8 cellular contexts compared by ENCODE assay signal in genomic region chr9:104747245-104747564, GRCh38. TPM values are rescaled to one million over a fixed set of nuclear protein-coding genes. Genes with fewer than 3 reads are reported as not detected.
DNase-seq lines count a peak whose midpoint lies in the region; ATAC-seq and TF ChIP-seq lines count a peak whose summit lies in the region.

No MANE protein-coding gene starts in this region.

- peaks cover 5 to 14% of the 10 kb centered on the region in 2 donors for H3K4me1 ChIP-seq in muscle layer of duodenum (ENCODE audit: control insufficient read depth in 1 of 2, insufficient read depth in 2 of 2, low read length in 2 of 2)

- DNase-seq in BJ (ENCODE audit: low read depth) (no peak), HPDE6-E6E7 (ENCODE audit: extremely low spot score) (peak; percentile 7), choroid plexus epithelial cell (ENCODE audit: low read depth) (no peak), hepatic stellate cell (ENCODE audit: low spot score) (no peak), GM13976 (ENCODE audit: low spot score) (no peak), DMS79 treated with DMSO at 0.1 percent for 48 hours (lab: John Stamatoyannopoulos, UW) (no peak)

- POLR2A ChIA-PET in BJ (lab: Charles Lee) = interaction anchor here (0.7 kb wide), 1 partner anchor 253 kb away, joined by 3 read pairs; no protein-coding TSS in a partner anchor

- H3K36me3 ChIP-seq in BJ (ENCODE audit: control insufficient read depth, insufficient read depth, low read length) (no peaks in the 10 kb centered on the region), muscle layer of duodenum (ENCODE audit: control insufficient read depth in 1 of 2, insufficient read depth in 2 of 2, low read length in 2 of 2) (peaks cover 5 to 7% of the 10 kb centered on the region in 2 donors)

- H3K9me3 ChIP-seq in muscle layer of duodenum (ENCODE audit: control insufficient read depth in 1 of 2, low read length in 2 of 2) = no peaks in the 10 kb centered on the region

- ATAC-seq in HG03565 (IDR thresholded peaks at IDR 0.05; ENCODE audit: unreplicated experiment) = no peak

- H3K4me3 ChIP-seq in BJ (ENCODE audit: low read depth, low read length) (peak overlapping the region; percentile 92), choroid plexus epithelial cell (ENCODE audit: low read depth, low read length) (peak overlapping the region; percentile 85), muscle layer of duodenum (ENCODE audit: low read depth in 1 of 2, low read length in 2 of 2) (peak overlapping the region; percentile 86 to 96)

- peak overlapping the region; percentile 87 for H3K27ac ChIP-seq in muscle layer of duodenum (ENCODE audit: low read length)

- in situ Hi-C loops in GM13976 (cut with MboI; ENCODE audit: low sequenced_read_pairs, unreplicated experiment) = loop anchor here (25.0 kb wide), 1 partner anchor 560 kb away; no protein-coding TSS in a partner anchor

- no peaks in the 10 kb centered on the region for H3K27me3 ChIP-seq in BJ (ENCODE audit: control insufficient read depth, insufficient read depth, low read length)
- no peaks in the 10 kb centered on the region for H3K27me3 ChIP-seq in muscle layer of duodenum (ENCODE audit: low read depth, low read length)

- TF ChIP-seq CTCF in BJ (IDR thresholded peaks at IDR 0.05; ENCODE audit: insufficient read depth, low read depth, low read length) = no peak
- no peak for TF ChIP-seq CTCF in choroid plexus epithelial cell (conservative IDR thresholded peaks at IDR 0.05; ENCODE audit: low read depth, low read length)
- no peak for TF ChIP-seq CTCF in GM13976 (IDR thresholded peaks at IDR 0.05; ENCODE audit: borderline replicate concordance, control extremely low read depth, extremely low read depth, insufficient read depth, missing control alignments)

- CTCF ChIA-PET in BJ (lab: Yijun Ruan, JAX) = interaction anchor here (1.0 kb wide), 1 partner anchor 669 kb away, joined by 3 read pairs; no protein-coding TSS in a partner anchor

RNA-seq across cellular contexts. Expression of gene NIPSNAP3A, which starts 0.3 kb away (rescaled TPM):
- polyA plus RNA-seq in BJ (2011; rRNA removed) = 40.6 and 62.8 TPM in 2 replicates
- polyA minus RNA-seq in BJ (2011; rRNA and poly(A)+ RNA removed) = 6.7 and 8.5 TPM in 2 replicates

RNA-seq across cellular contexts. Expression of gene NIPSNAP3B, which starts 16.7 kb away (rescaled TPM):
- 0.75 and 0.96 TPM in 2 replicates for polyA plus RNA-seq in BJ (2011; rRNA removed)
- polyA minus RNA-seq in BJ (2011; rRNA and poly(A)+ RNA removed) = 0.26 and 0.76 TPM in 2 replicates

RNA-seq across cellular contexts. Expression of gene OR13D1, which starts 52.9 kb away (rescaled TPM):
- not detected in 2 replicates for polyA plus RNA-seq in BJ (2011; rRNA removed)
- not detected in 2 replicates for polyA minus RNA-seq in BJ (2011; rRNA and poly(A)+ RNA removed)
